1 cellular context compared by ENCODE assay signal in the genomic region with DNA sequence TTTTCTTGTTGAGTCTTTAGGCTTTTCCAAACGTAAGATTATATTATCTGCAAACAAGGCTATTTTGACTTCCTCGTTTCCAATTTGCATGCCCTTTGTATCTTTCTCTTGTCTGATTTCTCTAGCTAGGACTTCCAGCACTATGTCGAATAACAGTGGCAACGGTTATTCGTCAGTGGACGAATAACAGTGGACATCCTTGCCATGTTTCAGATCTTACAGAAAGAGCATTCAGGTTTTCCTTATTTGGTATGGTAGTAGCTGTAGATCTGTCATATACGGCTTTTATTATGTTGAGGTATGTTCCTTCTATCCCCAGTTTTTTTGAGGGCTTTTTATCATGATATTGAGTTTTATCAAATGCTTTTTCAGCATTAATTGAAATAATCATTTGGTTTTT.
TF ChIP-seq lines count a peak whose summit lies in the region.

No MANE protein-coding gene starts in this region.

TF ChIP-seq in WTC11, 78 proteins besides CTCF, POLR2A, EP300 and RAD21 (continued from another document):
- TF ChIP-seq, protein P1, sequence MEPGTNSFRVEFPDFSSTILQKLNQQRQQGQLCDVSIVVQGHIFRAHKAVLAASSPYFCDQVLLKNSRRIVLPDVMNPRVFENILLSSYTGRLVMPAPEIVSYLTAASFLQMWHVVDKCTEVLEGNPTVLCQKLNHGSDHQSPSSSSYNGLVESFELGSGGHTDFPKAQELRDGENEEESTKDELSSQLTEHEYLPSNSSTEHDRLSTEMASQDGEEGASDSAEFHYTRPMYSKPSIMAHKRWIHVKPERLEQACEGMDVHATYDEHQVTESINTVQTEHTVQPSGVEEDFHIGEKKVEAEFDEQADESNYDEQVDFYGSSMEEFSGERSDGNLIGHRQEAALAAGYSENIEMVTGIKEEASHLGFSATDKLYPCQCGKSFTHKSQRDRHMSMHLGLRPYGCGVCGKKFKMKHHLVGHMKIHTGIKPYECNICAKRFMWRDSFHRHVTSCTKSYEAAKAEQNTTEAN (CRISPR knock-in tag; IDR thresholded peaks at IDR 0.05) = no peak
- TF ChIP-seq, protein P2, sequence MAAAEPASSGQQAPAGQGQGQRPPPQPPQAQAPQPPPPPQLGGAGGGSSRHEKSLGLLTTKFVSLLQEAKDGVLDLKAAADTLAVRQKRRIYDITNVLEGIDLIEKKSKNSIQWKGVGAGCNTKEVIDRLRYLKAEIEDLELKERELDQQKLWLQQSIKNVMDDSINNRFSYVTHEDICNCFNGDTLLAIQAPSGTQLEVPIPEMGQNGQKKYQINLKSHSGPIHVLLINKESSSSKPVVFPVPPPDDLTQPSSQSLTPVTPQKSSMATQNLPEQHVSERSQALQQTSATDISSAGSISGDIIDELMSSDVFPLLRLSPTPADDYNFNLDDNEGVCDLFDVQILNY (CRISPR knock-in tag; IDR thresholded peaks at IDR 0.05) = no peak
- TF ChIP-seq, protein P3, sequence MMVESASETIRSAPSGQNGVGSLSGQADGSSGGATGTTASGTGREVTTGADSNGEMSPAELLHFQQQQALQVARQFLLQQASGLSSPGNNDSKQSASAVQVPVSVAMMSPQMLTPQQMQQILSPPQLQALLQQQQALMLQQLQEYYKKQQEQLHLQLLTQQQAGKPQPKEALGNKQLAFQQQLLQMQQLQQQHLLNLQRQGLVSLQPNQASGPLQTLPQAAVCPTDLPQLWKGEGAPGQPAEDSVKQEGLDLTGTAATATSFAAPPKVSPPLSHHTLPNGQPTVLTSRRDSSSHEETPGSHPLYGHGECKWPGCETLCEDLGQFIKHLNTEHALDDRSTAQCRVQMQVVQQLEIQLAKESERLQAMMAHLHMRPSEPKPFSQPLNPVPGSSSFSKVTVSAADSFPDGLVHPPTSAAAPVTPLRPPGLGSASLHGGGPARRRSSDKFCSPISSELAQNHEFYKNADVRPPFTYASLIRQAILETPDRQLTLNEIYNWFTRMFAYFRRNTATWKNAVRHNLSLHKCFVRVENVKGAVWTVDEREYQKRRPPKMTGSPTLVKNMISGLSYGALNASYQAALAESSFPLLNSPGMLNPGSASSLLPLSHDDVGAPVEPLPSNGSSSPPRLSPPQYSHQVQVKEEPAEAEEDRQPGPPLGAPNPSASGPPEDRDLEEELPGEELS (CRISPR knock-in tag; IDR thresholded peaks at IDR 0.05) = no peak
- TF ChIP-seq SOX15 (CRISPR knock-in tag; IDR thresholded peaks at IDR 0.05) (no peak), CREB1 (CRISPR knock-in tag; IDR thresholded peaks at IDR 0.05) (no peak)
